3 cellular contexts compared by ENCODE assay signal in genomic region chr3:120103276-120103675, GRCh38.
TF ChIP-seq lines count a peak whose summit lies in the region.

No MANE protein-coding gene starts in this region.

TF ChIP-seq in IMR-90, 13 proteins besides CTCF, POLR2A, EP300 and RAD21:
- TF ChIP-seq CHD1 (IDR thresholded peaks at IDR 0.05; ENCODE audit: low read depth, low read length): no peak
- peak; percentile 77 for TF ChIP-seq CEBPB (IDR thresholded peaks at IDR 0.05; ENCODE audit: low read depth, low read length)

TF ChIP-seq in GM12878, 131 proteins besides CTCF, POLR2A, EP300 and RAD21:
- TF ChIP-seq ZNF217 (IDR thresholded peaks at IDR 0.05) (no peak), POLR2AphosphoS5 (IDR thresholded peaks at IDR 0.05; ENCODE audit: low read length) (no peak), ESRRA (IDR thresholded peaks at IDR 0.05; ENCODE audit: low read length) (no peak), RAD51 (IDR thresholded peaks at IDR 0.05) (no peak), MTA3 (IDR thresholded peaks at IDR 0.05; ENCODE audit: borderline replicate concordance, low read length) (no peak), NR2C1 (IDR thresholded peaks at IDR 0.05) (no peak), GATAD2B (conservative IDR thresholded peaks at IDR 0.05; ENCODE audit: low read depth) (no peak), JUNB (IDR thresholded peaks at IDR 0.05) (no peak), ZZZ3 (IDR thresholded peaks at IDR 0.05; ENCODE audit: control insufficient read depth, insufficient read length, low read depth) (no peak), SUPT20H (IDR thresholded peaks at IDR 0.05; ENCODE audit: borderline replicate concordance, control insufficient read depth, low read depth, low read length) (no peak), RBBP5 (conservative IDR thresholded peaks at IDR 0.05) (no peak), MYC (IDR thresholded peaks at IDR 0.05; ENCODE audit: insufficient read depth, insufficient read length, insufficient replicate concordance, low read length, severe bottlenecking) (no peak), TARDBP (IDR thresholded peaks at IDR 0.05; ENCODE audit: borderline replicate concordance) (no peak), SMAD1 (IDR thresholded peaks at IDR 0.05; ENCODE audit: low read depth, partially characterized antibody) (no peak), ZNF622 (IDR thresholded peaks at IDR 0.05) (no peak), ATF7 (IDR thresholded peaks at IDR 0.05; ENCODE audit: low read depth) (no peak), SKIL (IDR thresholded peaks at IDR 0.05; ENCODE audit: low read depth, poor library complexity, severe bottlenecking) (no peak)

TF ChIP-seq in HepG2, 621 proteins besides CTCF, POLR2A, EP300 and RAD21:
- TF ChIP-seq SP4 (CRISPR knock-in tag; IDR thresholded peaks at IDR 0.05) (no peak), ZNF780A (CRISPR knock-in tag; IDR thresholded peaks at IDR 0.05) (no peak), CEBPB (IDR thresholded peaks at IDR 0.05; ENCODE audit: borderline replicate concordance, low read depth, low read length) (peak; percentile 61; the same call in 1 of the 2 replicates), TBX2 (CRISPR knock-in tag; IDR thresholded peaks at IDR 0.05; ENCODE audit: borderline replicate concordance) (no peak)
